1 cellular context compared by ENCODE assay signal in the genomic region with DNA sequence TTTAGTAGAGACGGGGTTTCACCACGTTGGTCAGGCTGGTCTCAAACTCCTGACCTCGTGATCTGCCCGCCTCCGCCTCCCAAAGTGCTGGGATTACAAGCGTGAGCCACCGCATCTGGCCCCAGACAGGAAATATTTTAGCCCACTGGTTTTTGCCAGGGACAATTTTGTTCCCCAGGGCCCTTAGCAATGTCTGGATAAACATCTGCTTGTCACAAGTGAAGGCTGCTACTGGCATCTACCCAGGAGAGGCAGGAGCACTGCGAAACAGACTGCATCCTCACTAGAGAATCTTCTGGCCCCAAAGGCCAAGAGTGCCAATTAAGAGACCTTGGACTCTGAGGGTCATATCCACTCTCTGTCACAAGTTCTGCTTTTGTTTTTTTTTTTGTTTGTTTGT.
TF ChIP-seq lines count a peak whose summit lies in the region.

No MANE protein-coding gene starts in this region.

TF ChIP-seq in GM12878, 131 proteins besides CTCF, POLR2A, EP300 and RAD21:
- TF ChIP-seq JUNB (IDR thresholded peaks at IDR 0.05) (no peak), EGR1 (IDR thresholded peaks at IDR 0.05; ENCODE audit: borderline replicate concordance in 1 of 2, low read depth in 2 of 2, low read length in 2 of 2) (no peak)
TF ChIP-seq in GM12878: peak in this region for 0.
